Comparison of ENCODE assay signal across 12 cellular contexts in genomic region chr6:139904572-139904971, GRCh38.
"Had no signal": no experiment of that assay in that cellular context is flagged by ENCODE, and none has a peak within 500 bp of the region (broad histone marks: within the 10 kb centered on the region; RNA-seq: fewer than 3 reads in every experiment).

No MANE protein-coding gene starts in this region.

- H3K36me3 ChIP-seq: brain microvascular endothelial cell, gastroesophageal sphincter, pancreas, thyroid gland, vagina had no signal

- H3K4me3 ChIP-seq: gastroesophageal sphincter, pancreas, skin epidermis, thyroid gland, vagina had no signal

- H3K4me1 ChIP-seq: gastroesophageal sphincter, pancreas had no signal

- H3K27me3 ChIP-seq: brain microvascular endothelial cell, gastroesophageal sphincter, pancreas, thyroid gland, vagina had no signal

- DNase-seq: activated CD4-positive, alpha-beta memory T cell treated with anti-CD3 and anti-CD28 coated beads for 36 hours; activated gamma-delta T cell treated with Interleukin-2 at 50 U/mL for 16 hours; activated naive CD8-positive, alpha-beta T cell treated with anti-CD3 and anti-CD28 coated beads for 36 hours; activated T-cell treated with anti-CD3 and anti-CD28 coated beads, Interleukin-2, amount 50 U/mL, for 72 hours; brain microvascular endothelial cell; dermis blood vessel endothelial cell; pancreas; thyroid gland had no signal

- ATAC-seq: gastroesophageal sphincter had no signal

- H3K27ac ChIP-seq: brain microvascular endothelial cell, gastroesophageal sphincter, pancreas, vagina, VCaP had no signal

- H3K9me3 ChIP-seq: gastroesophageal sphincter, pancreas, thyroid gland, vagina had no signal
